Comparison of ENCODE assay signal across 16 cellular contexts in the genomic region with DNA sequence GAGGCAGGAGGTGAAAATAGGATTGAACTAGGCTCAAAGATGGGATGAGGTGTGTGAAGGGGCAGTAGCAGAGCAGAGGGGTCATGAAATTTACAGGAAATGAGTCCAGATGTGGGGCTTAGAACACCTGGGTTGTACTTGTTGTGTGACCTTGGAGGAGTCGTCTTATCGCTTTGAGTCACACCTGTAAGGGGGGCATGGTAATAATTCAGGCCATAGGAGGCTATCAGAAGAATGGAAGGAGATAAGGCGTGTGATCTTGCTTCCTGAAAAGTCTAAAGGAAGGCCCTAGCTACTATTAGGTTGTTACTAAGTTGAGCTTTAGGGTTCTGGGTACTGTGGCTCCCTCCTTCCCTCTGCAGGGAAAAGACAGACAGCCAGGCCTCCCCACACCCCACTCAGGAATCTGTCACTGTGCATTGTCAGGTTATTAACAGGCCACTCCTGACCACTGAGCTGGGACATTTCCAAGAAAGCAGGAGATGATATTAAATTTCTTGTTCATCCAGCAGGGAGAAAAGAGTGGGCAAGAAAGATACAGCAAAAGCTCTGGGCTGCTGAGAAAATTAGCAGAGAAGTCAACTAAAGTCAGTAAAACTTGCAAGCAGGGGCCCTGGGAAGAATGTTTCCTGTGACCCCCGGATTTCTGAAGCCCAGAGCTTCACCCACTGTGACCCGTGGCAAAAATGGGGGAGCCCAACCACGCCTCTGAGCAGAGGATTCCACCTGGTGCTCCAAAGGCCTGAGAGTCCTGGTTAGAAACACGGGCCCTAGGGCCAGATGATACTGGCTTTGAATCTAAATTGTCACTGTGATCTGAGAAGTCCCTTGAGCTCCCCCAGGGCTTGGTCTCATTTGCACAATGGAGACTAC. TPM values are rescaled to one million over a fixed set of nuclear protein-coding genes. Genes with fewer than 3 reads are reported as not detected.
DNase-seq lines count a peak whose midpoint lies in the region; ATAC-seq, FAIRE-seq and TF ChIP-seq lines count a peak whose summit lies in the region.
"Had no signal": no experiment of that assay in that cellular context is flagged by ENCODE, and none has a peak within 500 bp of the region (broad histone marks: within the 10 kb centered on the region; RNA-seq: fewer than 3 reads in every experiment).

No MANE protein-coding gene starts in this region.

- no peak for TF ChIP-seq POLR2A in sigmoid colon (IDR thresholded peaks at IDR 0.05)
- TF ChIP-seq POLR2A in esophagus muscularis mucosa (IDR thresholded peaks at IDR 0.05; ENCODE audit: low read depth), result no peak
- no peak for TF ChIP-seq POLR2A in GM12892 (IDR thresholded peaks at IDR 0.05; ENCODE audit: low read depth, low read length)

- H3K4me3 ChIP-seq in fibroblast of the aortic adventitia (ENCODE audit: low read depth, low read length) (no peak overlapping the region), sigmoid colon (no peak overlapping the region), esophagus muscularis mucosa (no peak overlapping the region)
- H3K4me3 ChIP-seq: adrenal gland had no signal

- H3K9me3 ChIP-seq in sigmoid colon, result no peaks in the 10 kb centered on the region
- no peaks in the 10 kb centered on the region for H3K9me3 ChIP-seq in esophagus muscularis mucosa
- H3K9me3 ChIP-seq: adrenal gland had no signal

- FAIRE-seq in GM12892 (lab: Jason Lieb, UNC), result no peak

- WGBS in sigmoid colon, 2 donors, result 58 to 73% methylated on average over 7 of the region's 7 CpGs
- 89% methylated on average over 7 of the region's 7 CpGs for WGBS in esophagus muscularis mucosa

- intact Hi-C loops in sigmoid colon (cut with DNase I), result no loop called here
- intact Hi-C loops in esophagus muscularis mucosa (cut with DNase I), result no loop called here

- H3K27ac ChIP-seq in sigmoid colon (peak overlapping the region in 3 of 4 donors; percentile 30 to 46 (median 43)), esophagus muscularis mucosa (replicated peaks in 1 of 4) (no peak overlapping the region)

- peaks cover 0 to 20% (median 15%) of the 10 kb centered on the region in 4 donors for H3K4me1 ChIP-seq in sigmoid colon
- H3K4me1 ChIP-seq in esophagus muscularis mucosa, result peaks cover 1 to 13% (median 6%) of the 10 kb centered on the region in 4 donors

- peak; percentile 39 for DNase-seq in fibroblast of the aortic adventitia (ENCODE audit: low read depth)
- DNase-seq in sigmoid colon, result no peak
- no peak for DNase-seq in esophagus muscularis mucosa (ENCODE audit: extremely low spot score)
- DNase-seq in GM12892 (ENCODE audit: insufficient read length), result no peak
- DNase-seq in dermis blood vessel endothelial cell, result no peak
- DNase-seq: activated T-cell treated with anti-CD3 and anti-CD28 coated beads, Interleukin-2, amount 50 U/mL, for 24 hours; C1 segment of cervical spinal cord; NCI-H2227 treated with DMSO at 0.1 percent for 48 hours; stimulated activated CD4-positive, alpha-beta T cell treated with anti-CD3 and anti-CD28 coated beads, Interleukin-4, amount 100 ng/mL, for 24 hours had no signal

- H3K27me3 ChIP-seq in sigmoid colon (no peaks in the 10 kb centered on the region), esophagus muscularis mucosa (no peaks in the 10 kb centered on the region)
- H3K27me3 ChIP-seq: adrenal gland had no signal

- peak; percentile 29 for ATAC-seq in GM19351 (IDR thresholded peaks at IDR 0.05; ENCODE audit: unreplicated experiment)
- peak; percentile 10 for ATAC-seq in HG03378 (IDR thresholded peaks at IDR 0.05; ENCODE audit: unreplicated experiment)
- ATAC-seq in HG02588 (IDR thresholded peaks at IDR 0.05; ENCODE audit: unreplicated experiment), result no peak

- H3K36me3 ChIP-seq in sigmoid colon (no peaks in the 10 kb centered on the region), esophagus muscularis mucosa (no peaks in the 10 kb centered on the region)
- H3K36me3 ChIP-seq: adrenal gland had no signal

- TF ChIP-seq CTCF in fibroblast of the aortic adventitia (IDR thresholded peaks at IDR 0.05; ENCODE audit: insufficient read depth, low read length) (no peak), sigmoid colon (IDR thresholded peaks at IDR 0.05) (no peak), esophagus muscularis mucosa (IDR thresholded peaks at IDR 0.05) (no peak)

- TF ChIP-seq EP300 in sigmoid colon (IDR thresholded peaks at IDR 0.05), result no peak
- TF ChIP-seq EP300 in esophagus muscularis mucosa (IDR thresholded peaks at IDR 0.05), result no peak

RNA-seq across cellular contexts. Expression of gene CDC42EP4, which starts 6.0 kb away (rescaled TPM):
- 35.5 and 41.8 TPM in 2 replicates for total RNA-seq in fibroblast of the aortic adventitia (ENCODE audit: low replicate concordance)
- 10 to 100 TPM; 68.1 to 87.6 (median 76.0) TPM for total RNA-seq in sigmoid colon
- 10 to 100 TPM; 44.0 to 57.3 (median 46.2) TPM for polyA plus RNA-seq in sigmoid colon
- 100 to 1,000 TPM in 2 of 4 donors, 10 to 100 TPM in 2; 48.6 to 129 (median 104) TPM for total RNA-seq in esophagus muscularis mucosa
- polyA plus RNA-seq in GM12892 (2012; ENCODE audit: missing spikeins), result 1.9 TPM
- total RNA-seq in dermis blood vessel endothelial cell, result 13.8 and 16.3 TPM in 2 replicates

RNA-seq across cellular contexts. Expression of gene CPSF4L, which starts 56.1 kb away (rescaled TPM):
- 1.1 TPM in 1 of 2 replicates, not detected in the other for total RNA-seq in fibroblast of the aortic adventitia (ENCODE audit: low replicate concordance)
- total RNA-seq in sigmoid colon, result not detected
- polyA plus RNA-seq in sigmoid colon, result not detected
- total RNA-seq in esophagus muscularis mucosa, result not detected
- polyA plus RNA-seq in GM12892 (2012; ENCODE audit: missing spikeins), result not detected
- total RNA-seq in dermis blood vessel endothelial cell, result not detected in 2 replicates
- total RNA-seq: adrenal gland, dermis microvascular lymphatic vessel endothelial cell, M059J, renal cortical epithelial cell had no signal
- polyA plus RNA-seq: adrenal gland had no signal

Comparison
In these comparisons a context has a peak if more than half of its experiments do, and no peak if none do; other contexts are left out.
1. H3K27ac ChIP-seq: peak in sigmoid colon (3 of 4); none in esophagus muscularis mucosa (0 of 4).